In the genomic region with DNA sequence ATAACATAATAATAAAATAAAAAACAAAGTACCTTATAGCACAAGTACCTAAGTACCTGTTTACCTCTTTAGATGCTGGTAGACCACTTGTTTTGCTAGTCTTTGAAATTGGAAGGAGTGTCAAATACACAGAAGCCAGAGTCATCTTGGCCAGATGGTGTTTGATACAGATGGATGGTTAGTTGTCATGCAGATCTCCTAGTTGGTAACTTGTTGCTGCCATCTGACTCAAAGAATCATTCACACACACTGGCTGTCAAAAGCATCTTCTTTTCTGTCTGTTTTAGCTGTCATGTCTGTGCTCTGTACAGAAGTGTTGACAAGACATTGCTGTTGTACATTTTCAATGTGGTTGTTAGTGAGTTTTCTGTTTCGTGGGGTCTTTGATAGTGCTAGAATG, we compare ENCODE assay signal across 11 cellular contexts. TPM values are rescaled to one million over a fixed set of nuclear protein-coding genes. Genes with fewer than 3 reads are reported as not detected.
DNase-seq lines count a peak whose midpoint lies in the region; ATAC-seq lines count a peak whose summit lies in the region.
"Had no signal": no experiment of that assay in that cellular context is flagged by ENCODE, and none has a peak within 500 bp of the region (broad histone marks: within the 10 kb centered on the region; RNA-seq: fewer than 3 reads in every experiment).

No MANE protein-coding gene starts in this region.

- peaks cover 9% of the 10 kb centered on the region for H3K4me1 ChIP-seq in CD8-positive, alpha-beta memory T cell (ENCODE audit: insufficient read depth, low read length)

- CTCF ChIA-PET in CD8-positive, alpha-beta memory T cell (lab: Charles Lee), result no interaction called here
- CTCF ChIA-PET in activated CD8-positive, alpha-beta T cell treated with anti-CD3 and anti-CD28 coated beads, Interleukin-2, amount 10 ng/mL, durations not matched to agents 7 days and 5 days (lab: Charles Lee), result interaction anchor here (1.5 kb wide), 1 partner anchor 18 kb away, joined by 6 read pairs; no protein-coding TSS in a partner anchor

- no peaks in the 10 kb centered on the region for H3K27me3 ChIP-seq in CD8-positive, alpha-beta memory T cell (ENCODE audit: insufficient read depth, low read length, poor library complexity, severe bottlenecking)

- H3K27me3 Mint-ChIP-seq in CD8-positive, alpha-beta memory T cell, result no peaks in the 10 kb centered on the region
- no peaks in the 10 kb centered on the region for H3K27me3 Mint-ChIP-seq in activated CD8-positive, alpha-beta T cell treated with anti-CD3 and anti-CD28 coated beads, Interleukin-2, amount 10 ng/mL, durations not matched to agents 7 days and 5 days (ENCODE audit: low read depth)

- ATAC-seq in GM19397 (IDR thresholded peaks at IDR 0.05; ENCODE audit: unreplicated experiment) (peak; percentile 83), HG03095 (IDR thresholded peaks at IDR 0.05; ENCODE audit: unreplicated experiment) (peak; percentile 60)
- peak; percentile 33 for ATAC-seq in activated CD8-positive, alpha-beta T cell treated with anti-CD3 and anti-CD28 coated beads, Interleukin-2, amount 10 ng/mL, durations not matched to agents 7 days and 5 days

- peaks cover 42 to 76% (median 70%) of the 10 kb centered on the region in 3 donors for H3K4me1 Mint-ChIP-seq in CD8-positive, alpha-beta memory T cell
- peaks cover 16% of the 10 kb centered on the region for H3K4me1 Mint-ChIP-seq in activated CD8-positive, alpha-beta T cell treated with anti-CD3 and anti-CD28 coated beads, Interleukin-2, amount 10 ng/mL, durations not matched to agents 7 days and 5 days (ENCODE audit: low read depth)

- no peak overlapping the region for H3K4me3 ChIP-seq in CD8-positive, alpha-beta memory T cell (ENCODE audit: low read length)

- no peak for DNase-seq in CD8-positive, alpha-beta memory T cell
- DNase-seq in activated CD8-positive, alpha-beta T cell treated with anti-CD3 and anti-CD28 coated beads, Interleukin-2, amount 10 ng/mL, durations not matched to agents 7 days and 5 days, result no peak
- DNase-seq in RPMI8226 (no peak), NCI-H2107 treated with DMSO at 0.1 percent for 48 hours (lab: John Stamatoyannopoulos, UW; ENCODE audit: unreplicated experiment) (no peak), posterior vena cava (ENCODE audit: low spot score) (no peak), DMS79 treated with DMSO at 0.1 percent for 48 hours (lab: John Stamatoyannopoulos, UW) (no peak)
- DNase-seq: OCI-M1; stimulated activated naive CD4-positive, alpha-beta T cell had no signal

- peak overlapping the region in 6 of 7 donors; percentile 11 to 66 (median 50) for H3K4me3 Mint-ChIP-seq in CD8-positive, alpha-beta memory T cell
- peak overlapping the region; percentile 6 for H3K4me3 Mint-ChIP-seq in activated CD8-positive, alpha-beta T cell treated with anti-CD3 and anti-CD28 coated beads, Interleukin-2, amount 10 ng/mL, durations not matched to agents 7 days and 5 days
- H3K4me3 Mint-ChIP-seq: neural crest cell had no signal

- H3K36me3 ChIP-seq in CD8-positive, alpha-beta memory T cell (ENCODE audit: insufficient read depth, low read length), result peaks cover 6% of the 10 kb centered on the region

- no peaks in the 10 kb centered on the region for H3K9me3 ChIP-seq in CD8-positive, alpha-beta memory T cell (ENCODE audit: low read length)

- POLR2A ChIA-PET in CD8-positive, alpha-beta memory T cell (lab: Charles Lee), result no interaction called here
- POLR2A ChIA-PET in activated CD8-positive, alpha-beta T cell treated with anti-CD3 and anti-CD28 coated beads, Interleukin-2, amount 10 ng/mL, durations not matched to agents 7 days and 5 days (lab: Charles Lee), result no interaction called here

- intact Hi-C loops in posterior vena cava (cut with DNase I), result no loop called here

- H3K27ac ChIP-seq in CD8-positive, alpha-beta memory T cell (ENCODE audit: low read depth, low read length), result no peak overlapping the region

- H3K27ac Mint-ChIP-seq in CD8-positive, alpha-beta memory T cell, result peak overlapping the region in 6 of 8 donors; percentile 56 to 82 (median 74)
- peak overlapping the region; percentile 13 for H3K27ac Mint-ChIP-seq in activated CD8-positive, alpha-beta T cell treated with anti-CD3 and anti-CD28 coated beads, Interleukin-2, amount 10 ng/mL, durations not matched to agents 7 days and 5 days

- H3K9me3 Mint-ChIP-seq in CD8-positive, alpha-beta memory T cell, result no peaks in the 10 kb centered on the region
- no peaks in the 10 kb centered on the region for H3K9me3 Mint-ChIP-seq in activated CD8-positive, alpha-beta T cell treated with anti-CD3 and anti-CD28 coated beads, Interleukin-2, amount 10 ng/mL, durations not matched to agents 7 days and 5 days (ENCODE audit: insufficient read depth)
- H3K9me3 Mint-ChIP-seq: neural crest cell had no signal

- H3K36me3 Mint-ChIP-seq in CD8-positive, alpha-beta memory T cell, result peaks cover 7 to 59% (median 20%) of the 10 kb centered on the region in 3 donors
- H3K36me3 Mint-ChIP-seq in activated CD8-positive, alpha-beta T cell treated with anti-CD3 and anti-CD28 coated beads, Interleukin-2, amount 10 ng/mL, durations not matched to agents 7 days and 5 days (ENCODE audit: low read depth), result peaks cover 62% of the 10 kb centered on the region

RNA-seq across cellular contexts. Expression of gene TANK, which starts 39.7 kb away (rescaled TPM):
- total RNA-seq in CD8-positive, alpha-beta memory T cell, result 10 to 100 TPM; 75.5 to 81.7 TPM
- 70.8 TPM for polyA plus RNA-seq in CD8-positive, alpha-beta memory T cell
- 10 to 100 TPM; 68.2 to 71.6 TPM for total RNA-seq in activated CD8-positive, alpha-beta T cell treated with anti-CD3 and anti-CD28 coated beads, Interleukin-2, amount 10 ng/mL, durations not matched to agents 7 days and 5 days
- total RNA-seq in posterior vena cava, result 10 to 100 TPM; 37.7 to 55.3 TPM

Comparison
In these comparisons a context has a peak if more than half of its experiments do, and no peak if none do; other contexts are left out.
1. ATAC-seq: peak in every context shown above with its lines; median percentile 83 in GM19397; 60 in HG03095; 33 in activated CD8-positive, alpha-beta T cell treated with anti-CD3 and anti-CD28 coated beads, Interleukin-2, amount 10 ng/mL, durations not matched to agents 7 days and 5 days.